ENCODE assay signal across 20 cellular contexts in the genomic region with DNA sequence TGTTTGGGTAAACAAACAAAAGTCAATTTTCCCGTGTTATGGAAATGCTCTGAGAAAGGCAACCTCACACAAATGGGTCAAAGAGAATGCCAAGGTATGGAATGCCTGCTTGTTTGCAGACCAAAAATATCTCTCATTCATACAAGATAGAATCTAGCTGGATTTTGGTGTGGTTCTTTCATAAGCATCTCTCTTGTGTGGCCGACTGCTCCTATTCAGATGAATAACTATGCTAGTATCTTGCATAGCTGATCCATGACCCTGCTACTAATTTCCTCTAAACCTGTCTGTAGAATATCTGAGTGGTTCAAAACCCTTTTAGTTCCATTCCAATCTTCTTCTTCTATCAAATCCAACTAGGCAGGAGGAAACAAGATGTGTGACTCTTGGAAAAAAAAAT. TPM values are rescaled to one million over a fixed set of nuclear protein-coding genes. Genes with fewer than 3 reads are reported as not detected.
DNase-seq lines count a peak whose midpoint lies in the region; ATAC-seq and TF ChIP-seq lines count a peak whose summit lies in the region.
"Had no signal": no experiment of that assay in that cellular context is flagged by ENCODE, and none has a peak within 500 bp of the region (broad histone marks: within the 10 kb centered on the region; RNA-seq: fewer than 3 reads in every experiment).

No MANE protein-coding gene starts in this region.

- H3K9me3 ChIP-seq in HUES6 (ENCODE audit: control insufficient read depth, insufficient read depth, low read depth, low read length) = peaks cover 6% of the 10 kb centered on the region; the same call in 1 of the 2 replicates
- no peaks in the 10 kb centered on the region for H3K9me3 ChIP-seq in ascending aorta
- H3K9me3 ChIP-seq in subcutaneous abdominal adipose tissue (ENCODE audit: control insufficient read depth in 5 of 5, low read length in 5 of 5) = no peaks in the 10 kb centered on the region
- no peaks in the 10 kb centered on the region for H3K9me3 ChIP-seq in SJCRH30 (replicated peaks)
- H3K9me3 ChIP-seq: Peyer's patch had no signal

- no peak overlapping the region for H3K4me3 ChIP-seq in HUES6 (ENCODE audit: low read depth, low read length)
- no peak overlapping the region for H3K4me3 ChIP-seq in ascending aorta
- no peak overlapping the region for H3K4me3 ChIP-seq in subcutaneous abdominal adipose tissue (ENCODE audit: low read depth in 1 of 5, low read length in 5 of 5)
- no peak overlapping the region for H3K4me3 ChIP-seq in SJCRH30
- H3K4me3 ChIP-seq: GM12878, Peyer's patch had no signal

- no peak for ATAC-seq in activated T-helper 17 cell treated with anti-CD3 and anti-CD28 coated beads, Interleukin-2, amount 50 U/mL, for 72 hours (replicated peaks)
- ATAC-seq: activated CD4-positive, alpha-beta T cell treated with anti-CD3 and anti-CD28 coated beads for 36 hours; activated naive CD8-positive, alpha-beta T cell treated with anti-CD3 and anti-CD28 coated beads, Interleukin-2, amount 50 U/mL, for 24 hours; GM12878 had no signal

- no peaks in the 10 kb centered on the region for H3K36me3 ChIP-seq in HUES6 (ENCODE audit: control insufficient read depth, insufficient read depth, low read length)
- no peaks in the 10 kb centered on the region for H3K36me3 ChIP-seq in ascending aorta
- no peaks in the 10 kb centered on the region for H3K36me3 ChIP-seq in subcutaneous abdominal adipose tissue (ENCODE audit: control insufficient read depth in 5 of 5, insufficient read depth in 5 of 5, low read length in 5 of 5)
- no peaks in the 10 kb centered on the region for H3K36me3 ChIP-seq in SJCRH30
- H3K36me3 ChIP-seq: Peyer's patch had no signal

- peaks cover 3% of the 10 kb centered on the region for H3K9me3 Mint-ChIP-seq in activated T-helper 17 cell treated with anti-CD3 and anti-CD28 coated beads, Interleukin-2, amount 50 U/mL, for 72 hours

- H3K27ac ChIP-seq in HUES6 (ENCODE audit: low read depth, low read length) (peak overlapping the region; percentile 98), ascending aorta (peak overlapping the region; percentile 59 to 76), subcutaneous abdominal adipose tissue (ENCODE audit: low read depth, low read length) (peak overlapping the region; percentile 66), SJCRH30 (no peak overlapping the region)
- H3K27ac ChIP-seq: parathyroid adenoma had no signal

- H3K4me1 Mint-ChIP-seq in activated T-helper 17 cell treated with anti-CD3 and anti-CD28 coated beads, Interleukin-2, amount 50 U/mL, for 72 hours = no peaks in the 10 kb centered on the region
- H3K4me1 Mint-ChIP-seq: activated CD4-positive, alpha-beta T cell treated with anti-CD3 and anti-CD28 coated beads for 36 hours; activated naive CD8-positive, alpha-beta T cell treated with anti-CD3 and anti-CD28 coated beads, Interleukin-2, amount 50 U/mL, for 24 hours; CD8-positive, alpha-beta memory T cell had no signal

- H3K27ac Mint-ChIP-seq in activated T-helper 17 cell treated with anti-CD3 and anti-CD28 coated beads, Interleukin-2, amount 50 U/mL, for 72 hours = no peak overlapping the region
- H3K27ac Mint-ChIP-seq: activated CD4-positive, alpha-beta T cell treated with anti-CD3 and anti-CD28 coated beads for 36 hours; activated naive CD8-positive, alpha-beta T cell treated with anti-CD3 and anti-CD28 coated beads, Interleukin-2, amount 50 U/mL, for 24 hours; CD8-positive, alpha-beta memory T cell; type B pancreatic cell had no signal

- H3K27me3 ChIP-seq in HUES6 (ENCODE audit: control insufficient read depth, insufficient read depth, low read length) = no peaks in the 10 kb centered on the region
- no peaks in the 10 kb centered on the region for H3K27me3 ChIP-seq in ascending aorta
- H3K27me3 ChIP-seq in subcutaneous abdominal adipose tissue (ENCODE audit: control insufficient read depth in 5 of 5, insufficient read depth in 4 of 5, low read length in 5 of 5) = no peaks in the 10 kb centered on the region
- no peaks in the 10 kb centered on the region for H3K27me3 ChIP-seq in SJCRH30
- H3K27me3 ChIP-seq: Peyer's patch had no signal

- intact Hi-C loops in ascending aorta (cut with DNase I) = no loop called here

- no peaks in the 10 kb centered on the region for H3K36me3 Mint-ChIP-seq in activated T-helper 17 cell treated with anti-CD3 and anti-CD28 coated beads, Interleukin-2, amount 50 U/mL, for 72 hours (ENCODE audit: low read depth)
- H3K36me3 Mint-ChIP-seq: CD8-positive, alpha-beta memory T cell had no signal

- H3K9ac ChIP-seq in HUES6 (ENCODE audit: low read length) (peak overlapping the region; percentile 81), subcutaneous abdominal adipose tissue (ENCODE audit: low read length in 5 of 5) (no peak overlapping the region)
- H3K9ac ChIP-seq: parathyroid adenoma had no signal

- H3K4me1 ChIP-seq in HUES6 (ENCODE audit: control insufficient read depth, insufficient read depth, low read length) (peaks cover 59% of the 10 kb centered on the region), ascending aorta (peaks cover 6 to 39% of the 10 kb centered on the region in 2 donors), subcutaneous abdominal adipose tissue (ENCODE audit: control insufficient read depth in 5 of 5, insufficient read depth in 5 of 5, low read length in 5 of 5) (peaks cover 12 to 30% (median 22%) of the 10 kb centered on the region in 5 donors), SJCRH30 (peaks cover 13% of the 10 kb centered on the region)
- H3K4me1 ChIP-seq: parathyroid adenoma had no signal

- no peak overlapping the region for H3K4me3 Mint-ChIP-seq in activated T-helper 17 cell treated with anti-CD3 and anti-CD28 coated beads, Interleukin-2, amount 50 U/mL, for 72 hours
- H3K4me3 Mint-ChIP-seq: activated CD4-positive, alpha-beta T cell treated with anti-CD3 and anti-CD28 coated beads for 36 hours; activated naive CD8-positive, alpha-beta T cell treated with anti-CD3 and anti-CD28 coated beads, Interleukin-2, amount 50 U/mL, for 24 hours; CD8-positive, alpha-beta memory T cell; type B pancreatic cell had no signal

- no peak for TF ChIP-seq CTCF in ascending aorta (IDR thresholded peaks at IDR 0.05)

- DNase-seq in ascending aorta (ENCODE audit: low spot score in 2 of 2) (no peak), iris pigment epithelial cell (ENCODE audit: low read depth) (peak; percentile 58), SJCRH30 (no peak), NCI-H187 treated with DMSO at 0.1 percent for 48 hours (lab: John Stamatoyannopoulos, UW) (no peak), GM03348 (ENCODE audit: low spot score) (no peak)
- DNase-seq: activated CD4-positive, alpha-beta T cell treated with anti-CD3 and anti-CD28 coated beads for 36 hours; activated naive CD8-positive, alpha-beta T cell treated with anti-CD3 and anti-CD28 coated beads, Interleukin-2, amount 50 U/mL, for 24 hours; CD8-positive, alpha-beta memory T cell; Karpas-422; midbrain; NCI-H1694 treated with DMSO at 0.1 percent for 48 hours; NCI-H510A treated with DMSO at 0.1 percent for 48 hours; Peyer's patch; T-helper 2 cell had no signal

- peaks cover 3% of the 10 kb centered on the region for H3K27me3 Mint-ChIP-seq in activated T-helper 17 cell treated with anti-CD3 and anti-CD28 coated beads, Interleukin-2, amount 50 U/mL, for 72 hours
- H3K27me3 Mint-ChIP-seq: activated CD4-positive, alpha-beta T cell treated with anti-CD3 and anti-CD28 coated beads for 36 hours; activated naive CD8-positive, alpha-beta T cell treated with anti-CD3 and anti-CD28 coated beads, Interleukin-2, amount 50 U/mL, for 24 hours; CD8-positive, alpha-beta memory T cell; type B pancreatic cell had no signal

RNA-seq across cellular contexts. Expression of gene SORBS2, which starts 28.2 kb away (rescaled TPM):
- total RNA-seq in ascending aorta = 246 TPM
- not detected in 2 replicates for total RNA-seq in SJCRH30 (2014; rRNA removed; shearing (Covaris generic))
- not detected for total RNA-seq in activated T-helper 17 cell treated with anti-CD3 and anti-CD28 coated beads, Interleukin-2, amount 50 U/mL, for 72 hours
- total RNA-seq: activated CD4-positive, alpha-beta T cell treated with anti-CD3 and anti-CD28 coated beads for 36 hours; CD8-positive, alpha-beta memory T cell had no signal

Comparison
In these comparisons a context has a peak if more than half of its experiments do, and no peak if none do; other contexts are left out.
1. RNA of gene SORBS2, which starts 28.2 kb away (total RNA-seq): 246 TPM in ascending aorta (single experiment); not detected in activated T-helper 17 cell treated with anti-CD3 and anti-CD28 coated beads, Interleukin-2, amount 50 U/mL, for 72 hours and not detected in SJCRH30; every median in the first group is over 100 times any median in the second.